In the genomic region with DNA sequence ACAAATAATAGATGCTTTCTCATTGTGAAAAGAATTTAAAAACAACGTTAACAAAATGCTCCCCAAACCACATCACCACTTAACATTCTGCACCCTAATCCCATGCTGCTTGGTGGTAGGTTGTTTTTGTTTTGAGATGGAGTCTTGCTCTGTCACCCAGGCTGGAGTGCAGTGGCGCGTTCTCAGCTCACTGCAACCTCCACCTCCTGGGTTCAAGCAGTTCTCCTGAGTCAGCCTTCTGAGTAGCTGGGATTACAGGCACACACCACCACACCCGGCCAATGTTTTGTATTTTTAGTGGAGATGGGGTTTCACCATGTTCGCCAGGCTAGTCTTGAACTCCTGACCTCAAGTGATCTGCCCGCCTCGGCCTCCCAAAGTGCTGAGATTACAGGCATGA, we compare ENCODE assay signal across 8 cellular contexts.
DNase-seq lines count a peak whose midpoint lies in the region; ATAC-seq and TF ChIP-seq lines count a peak whose summit lies in the region.
"Not testable (repeated sequence)": the region's sequence is repeated elsewhere in the genome, so short reads cannot be mapped to it uniquely, and the experiment has no call there.

No MANE protein-coding gene starts in this region.

- H3K9me3 Mint-ChIP-seq in HFFc6; WTC11; chondrocyte (ENCODE audit: low read depth); stimulated activated effector memory CD8-positive, alpha-beta T cell treated with anti-CD3 and anti-CD28 coated beads, Interleukin-12 subunit alpha, Interleukin-12 subunit beta, amount 100 ng/mL, for 72 hours: not testable (repeated sequence)

- H2AFZ ChIP-seq in mesenchymal stem cell (ENCODE audit: low read depth, low read length), result not testable (repeated sequence)

- H3K79me1 ChIP-seq in mesenchymal stem cell (replicated peaks; ENCODE audit: low read length, poor library complexity, severe bottlenecking), result not testable (repeated sequence)

- H4K91ac ChIP-seq in mesenchymal stem cell (ENCODE audit: low read length), result not testable (repeated sequence)

- CTCF ChIA-PET in WTC11 (lab: Charles Lee), result interaction anchor here (3.0 kb wide), 1 partner anchor 115 kb away, joined by 9 read pairs; no protein-coding TSS in a partner anchor

- peaks cover 45 to 100% (median 92%) of the 10 kb centered on the region in 12 donors for H3K4me1 ChIP-seq in heart left ventricle
- H3K4me1 ChIP-seq in mesenchymal stem cell (ENCODE audit: control insufficient read depth, insufficient read depth, low read depth, low read length), result peaks cover 24% of the 10 kb centered on the region
- peaks cover 21 to 30% of the 10 kb centered on the region in 2 experiments for H3K4me1 ChIP-seq in neutrophil (ENCODE audit: control insufficient read depth in 1 of 2, insufficient read depth in 1 of 2, low read depth in 1 of 2, low read length in 1 of 2)
- peaks cover 93% of the 10 kb centered on the region for H3K4me1 ChIP-seq in vagina

- not testable (repeated sequence) for H3K27me3 ChIP-seq in heart left ventricle; mesenchymal stem cell (ENCODE audit: control insufficient read depth in 1 of 2, insufficient read depth in 1 of 2, low read length in 2 of 2); neutrophil; vagina

- not testable (repeated sequence) for H2BK15ac ChIP-seq in mesenchymal stem cell (ENCODE audit: low read depth, poor library complexity, severe bottlenecking)

- not testable (repeated sequence) for H2BK120ac ChIP-seq in mesenchymal stem cell (ENCODE audit: low read depth, low read length)

- not testable (repeated sequence) for DNase-seq in HFFc6; WTC11 (ENCODE audit: low spot score); chondrocyte (ENCODE audit: low spot score); heart left ventricle; mesenchymal stem cell; stimulated activated effector memory CD8-positive, alpha-beta T cell treated with anti-CD3 and anti-CD28 coated beads, Interleukin-12 subunit alpha, Interleukin-12 subunit beta, amount 100 ng/mL, for 72 hours (ENCODE audit: low spot score in 2 of 2); vagina (ENCODE audit: extremely low spot score in 2 of 2)

- H3K9ac ChIP-seq in mesenchymal stem cell (ENCODE audit: low read length), result peak overlapping the region; percentile 50

- H3K23ac ChIP-seq in mesenchymal stem cell (ENCODE audit: low read length in 2 of 2), result not testable (repeated sequence)

- H3K27ac ChIP-seq in heart left ventricle (peak overlapping the region; percentile 26 to 89 (median 78)), mesenchymal stem cell (ENCODE audit: low read length, poor library complexity, severe bottlenecking) (peak overlapping the region; percentile 87), neutrophil (peak overlapping the region; percentile 38), vagina (peak overlapping the region; percentile 76)

- intact Hi-C loops in heart left ventricle (cut with DNase I), result loop anchor here in 1 of 10 donors (5.0 kb wide), 1 partner anchor 40 kb away; no protein-coding TSS in a partner anchor
- intact Hi-C loops in vagina (cut with DNase I), result not testable (repeated sequence)

- ATAC-seq in WTC11; heart left ventricle; stimulated activated effector memory CD8-positive, alpha-beta T cell treated with anti-CD3 and anti-CD28 coated beads, Interleukin-12 subunit alpha, Interleukin-12 subunit beta, amount 100 ng/mL, for 72 hours: not testable (repeated sequence)

- WGBS in heart left ventricle, 4 donors, result 41 to 72% (median 52%) methylated on average over 7 of the region's 7 CpGs
- WGBS in mesenchymal stem cell, result 60% methylated on average over 4 of the region's 7 CpGs

- peak overlapping the region in 1 of 2 experiments; percentile 30 for H3K4ac ChIP-seq in mesenchymal stem cell (ENCODE audit: low read depth in 1 of 2, low read length in 2 of 2)

- not testable (repeated sequence) for H3K4me3 Mint-ChIP-seq in HFFc6; WTC11; chondrocyte (ENCODE audit: unreplicated experiment); stimulated activated effector memory CD8-positive, alpha-beta T cell treated with anti-CD3 and anti-CD28 coated beads, Interleukin-12 subunit alpha, Interleukin-12 subunit beta, amount 100 ng/mL, for 72 hours

- H3K9me3 ChIP-seq in heart left ventricle; mesenchymal stem cell (ENCODE audit: control insufficient read depth, low read length); neutrophil; vagina: not testable (repeated sequence)

- not testable (repeated sequence) for H3K4me2 ChIP-seq in mesenchymal stem cell (ENCODE audit: low read length, poor library complexity, severe bottlenecking)

- peak overlapping the region in 1 of 2 experiments; percentile 11 for H2BK12ac ChIP-seq in mesenchymal stem cell (ENCODE audit: low read length in 2 of 2)

- not testable (repeated sequence) for H3K36me3 Mint-ChIP-seq in HFFc6 (ENCODE audit: low read depth); WTC11; chondrocyte (ENCODE audit: low read depth); stimulated activated effector memory CD8-positive, alpha-beta T cell treated with anti-CD3 and anti-CD28 coated beads, Interleukin-12 subunit alpha, Interleukin-12 subunit beta, amount 100 ng/mL, for 72 hours

- not testable (repeated sequence) for TF ChIP-seq CTCF in HFFc6 (IDR thresholded peaks at IDR 0.05); WTC11 (IDR thresholded peaks at IDR 0.05); chondrocyte (IDR thresholded peaks at IDR 0.05); heart left ventricle (IDR thresholded peaks at IDR 0.05); neutrophil (IDR thresholded peaks at IDR 0.05); vagina (IDR thresholded peaks at IDR 0.05)

- not testable (repeated sequence) for H3K4me3 ChIP-seq in heart left ventricle; mesenchymal stem cell (ENCODE audit: insufficient read depth in 1 of 2, low read depth in 1 of 2, low read length in 2 of 2); neutrophil (ENCODE audit: low read depth in 1 of 2, low read length in 1 of 2); vagina

- H2BK5ac ChIP-seq in mesenchymal stem cell (ENCODE audit: low read depth, low read length, poor library complexity, severe bottlenecking), result not testable (repeated sequence)

- TF ChIP-seq POLR2A in heart left ventricle (IDR thresholded peaks at IDR 0.05); vagina (IDR thresholded peaks at IDR 0.05): not testable (repeated sequence)

- H3K4me1 Mint-ChIP-seq in HFFc6 (ENCODE audit: low read depth) (peaks cover 47% of the 10 kb centered on the region), WTC11 (peaks cover 51% of the 10 kb centered on the region), chondrocyte (ENCODE audit: low read depth) (peaks cover 37% of the 10 kb centered on the region)
- H3K4me1 Mint-ChIP-seq in stimulated activated effector memory CD8-positive, alpha-beta T cell treated with anti-CD3 and anti-CD28 coated beads, Interleukin-12 subunit alpha, Interleukin-12 subunit beta, amount 100 ng/mL, for 72 hours, result peaks cover 34% of the 10 kb centered on the region

- POLR2A ChIA-PET in WTC11 (lab: Charles Lee), result not testable (repeated sequence)

- H3K18ac ChIP-seq in mesenchymal stem cell (ENCODE audit: low read depth in 1 of 2, low read length in 2 of 2), result not testable (repeated sequence)

- not testable (repeated sequence) for H3K36me3 ChIP-seq in heart left ventricle; mesenchymal stem cell (ENCODE audit: control insufficient read depth in 1 of 2, insufficient read depth in 2 of 2, low read depth in 1 of 2, low read length in 2 of 2); neutrophil; vagina

- H3K27ac Mint-ChIP-seq in HFFc6 (peak overlapping the region; percentile 21; the same call in 1 of the 2 replicates), WTC11 (peak overlapping the region; percentile 69), chondrocyte (ENCODE audit: unreplicated experiment) (peak overlapping the region; percentile 34)
- peak overlapping the region; percentile 12 for H3K27ac Mint-ChIP-seq in stimulated activated effector memory CD8-positive, alpha-beta T cell treated with anti-CD3 and anti-CD28 coated beads, Interleukin-12 subunit alpha, Interleukin-12 subunit beta, amount 100 ng/mL, for 72 hours

- H4K8ac ChIP-seq in mesenchymal stem cell (ENCODE audit: low read length), result not testable (repeated sequence)

- not testable (repeated sequence) for H3K27me3 Mint-ChIP-seq in HFFc6 (ENCODE audit: insufficient read depth); WTC11 (ENCODE audit: low read depth); chondrocyte (ENCODE audit: low read depth)

- H3K14ac ChIP-seq in mesenchymal stem cell (ENCODE audit: low read length in 2 of 2), result not testable (repeated sequence)

- not testable (repeated sequence) for H2AK5ac ChIP-seq in mesenchymal stem cell (ENCODE audit: low read length, severe bottlenecking)

Comparison
In these comparisons a context has a peak if more than half of its experiments do, and no peak if none do; other contexts are left out.
1. H3K27ac Mint-ChIP-seq: peak in every context shown above with its lines; median percentile 69 in WTC11; 34 in chondrocyte; 21 in HFFc6; 12 in stimulated activated effector memory CD8-positive, alpha-beta T cell treated with anti-CD3 and anti-CD28 coated beads, Interleukin-12 subunit alpha, Interleukin-12 subunit beta, amount 100 ng/mL, for 72 hours.